30 cellular contexts compared by ENCODE assay signal in the genomic region with DNA sequence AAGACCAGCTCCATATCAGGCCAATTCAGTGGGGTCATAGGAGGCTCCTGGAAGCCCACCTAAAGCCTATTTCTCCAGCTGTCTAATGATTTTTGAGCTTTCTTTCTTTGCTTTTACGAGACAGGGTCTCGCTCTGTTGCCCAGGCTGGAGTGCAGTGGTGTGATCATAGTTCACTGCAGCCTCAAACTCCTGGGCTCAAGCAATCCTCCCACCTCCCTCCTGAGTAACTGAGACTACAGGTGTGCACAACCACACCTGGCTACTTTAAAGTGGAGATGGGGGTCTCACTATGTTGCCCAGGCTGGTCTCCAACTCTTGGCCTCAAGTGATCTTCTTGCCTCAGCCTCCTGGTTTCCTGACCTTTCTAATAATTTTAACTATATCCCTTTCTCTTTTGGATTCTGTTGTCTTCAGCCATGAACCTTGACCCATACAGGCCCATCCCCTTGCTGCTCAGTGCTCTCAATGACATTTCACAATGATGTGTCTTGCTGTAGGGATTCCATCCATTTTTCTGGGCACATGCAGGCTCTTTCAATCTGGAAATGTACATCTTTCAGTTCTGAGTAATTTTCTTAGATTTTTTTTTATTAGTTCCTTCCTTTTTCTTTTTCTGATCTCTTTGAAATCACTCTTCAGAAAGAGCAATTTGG. TPM values are rescaled to one million over a fixed set of nuclear protein-coding genes. Genes with fewer than 3 reads are reported as not detected.
A peak's percentile ranks its signal among the peaks of the same experiment; 100 is the strongest.
DNase-seq lines count a peak whose midpoint lies in the region; ATAC-seq, FAIRE-seq and TF ChIP-seq lines count a peak whose summit lies in the region.
"Had no signal": no experiment of that assay in that cellular context is flagged by ENCODE, and none has a peak within 500 bp of the region (broad histone marks: within the 10 kb centered on the region; RNA-seq: fewer than 3 reads in every experiment).

No MANE protein-coding gene starts in this region.

- 93 to 100% methylated on average over 2 of the region's 2 CpGs for WGBS in GM23248 (ENCODE audit: low coverage in 1 of 2, low lambda C conversion rate in 2 of 2, missing lambda C conversion rate in 2 of 2), 2 experiments
- 33% methylated on average over 2 of the region's 2 CpGs for WGBS in HepG2 (ENCODE audit: low lambda C conversion rate)

- no peak for TF ChIP-seq CTCF in choroid plexus epithelial cell (conservative IDR thresholded peaks at IDR 0.05; ENCODE audit: low read depth, low read length)
- TF ChIP-seq CTCF in HepG2 (CRISPR knock-in tag; IDR thresholded peaks at IDR 0.05): no peak
- no peak for TF ChIP-seq CTCF in GM10266 (IDR thresholded peaks at IDR 0.05; ENCODE audit: control insufficient read depth, insufficient read depth, low read depth, missing control alignments)
- no peak for TF ChIP-seq CTCF in BE2C (IDR thresholded peaks at IDR 0.05; ENCODE audit: low read depth, low read length)
- no peak for TF ChIP-seq CTCF in lower lobe of right lung (IDR thresholded peaks at IDR 0.05)
- TF ChIP-seq CTCF in brain microvascular endothelial cell (IDR thresholded peaks at IDR 0.05; ENCODE audit: low read depth, low read length, missing control alignments): no peak

- H4K20me1 ChIP-seq in GM23248 (ENCODE audit: insufficient read depth) (no peaks in the 10 kb centered on the region), HepG2 (ENCODE audit: insufficient read depth, low read length) (no peaks in the 10 kb centered on the region)

- H3K36me3 ChIP-seq in GM23248 (ENCODE audit: low read depth): no peaks in the 10 kb centered on the region
- no peaks in the 10 kb centered on the region for H3K36me3 ChIP-seq in HepG2 (replicated peaks in 1 of 2; ENCODE audit: control insufficient read depth in 1 of 2, insufficient read depth in 2 of 2, low read length in 2 of 2)
- no peaks in the 10 kb centered on the region for H3K36me3 ChIP-seq in BE2C
- no peaks in the 10 kb centered on the region for H3K36me3 ChIP-seq in lower lobe of right lung
- no peaks in the 10 kb centered on the region for H3K36me3 ChIP-seq in brain microvascular endothelial cell (replicated peaks)
- H3K36me3 ChIP-seq: HAP-1, MG63, pancreas, Peyer's patch, SJCRH30, upper lobe of right lung had no signal

- no peak overlapping the region for H3K4me2 ChIP-seq in GM23248 (ENCODE audit: unreplicated experiment)
- H3K4me2 ChIP-seq in HepG2 (ENCODE audit: low read depth, low read length): no peak overlapping the region

- no peak overlapping the region for H3K9ac ChIP-seq in GM23248
- H3K9ac ChIP-seq in HepG2 (ENCODE audit: insufficient read depth, low read depth, low read length): no peak overlapping the region

- no peak for TF ChIP-seq RAD21 in HepG2 (CRISPR knock-in tag; IDR thresholded peaks at IDR 0.05)

- CTCF ChIA-PET in HepG2 (lab: Yijun Ruan, JAX; ENCODE audit: low intra/inter-chr PET ratio, low total read pairs): no interaction called here

- H2AFZ ChIP-seq in GM23248 (no peak overlapping the region), HepG2 (ENCODE audit: low read length) (no peak overlapping the region)

- FAIRE-seq in HepG2 (lab: Jason Lieb, UNC): peak; percentile 34
- FAIRE-seq: GM18507, pancreas had no signal

- no peaks in the 10 kb centered on the region for H3K9me2 ChIP-seq in GM23248 (ENCODE audit: insufficient read depth)

- no peak for TF ChIP-seq POLR2A in HepG2 (IDR thresholded peaks at IDR 0.05; ENCODE audit: insufficient read depth in 1 of 2, low read depth in 2 of 2, low read length in 2 of 2)

- H3K9me3 ChIP-seq in GM23248 (ENCODE audit: low read depth) (no peaks in the 10 kb centered on the region), HepG2 (ENCODE audit: low read length) (no peaks in the 10 kb centered on the region), BE2C (no peaks in the 10 kb centered on the region), lower lobe of right lung (no peaks in the 10 kb centered on the region)
- H3K9me3 ChIP-seq: HAP-1, MG63, pancreas, Peyer's patch, SJCRH30, upper lobe of right lung had no signal

- peaks cover 13% of the 10 kb centered on the region for H3K4me1 ChIP-seq in GM23248 (ENCODE audit: insufficient read depth)
- H3K4me1 ChIP-seq in HepG2 (ENCODE audit: insufficient read depth, low read length): peaks cover 11% of the 10 kb centered on the region; the same call in 1 of the 2 replicates
- H3K4me1 ChIP-seq in BE2C: no peaks in the 10 kb centered on the region
- peaks cover 47% of the 10 kb centered on the region for H3K4me1 ChIP-seq in lower lobe of right lung
- H3K4me1 ChIP-seq: HAP-1, pancreas had no signal

- H3K27ac ChIP-seq in GM23248 (peak overlapping the region; percentile 5; the same call in 1 of the 2 replicates), HepG2 (ENCODE audit: extremely low read length, insufficient read depth, low read length) (no peak overlapping the region), lower lobe of right lung (no peak overlapping the region), brain microvascular endothelial cell (no peak overlapping the region)
- H3K27ac ChIP-seq: pancreas, Peyer's patch, SJCRH30, upper lobe of right lung had no signal

- ATAC-seq in HepG2 (peak; percentile 34; the same call in 2 of the 3 replicates), lower lobe of right lung (no peak)
- ATAC-seq: pancreas, upper lobe of right lung had no signal

- no peaks in the 10 kb centered on the region for H3F3A ChIP-seq in GM23248 (ENCODE audit: insufficient read depth)

- in situ Hi-C loops in GM23248 (cut with MboI): no loop called here
- in situ Hi-C loops in HepG2 (cut with HindIII; ENCODE audit: extremely low pct_ligation_motif_present, low pct_unique_long_range_greater_than_20kb): no loop called here
- in situ Hi-C loops in brain microvascular endothelial cell (cut with HindIII; ENCODE audit: low pct_ligation_motif_present, low sequenced_read_pairs): loop anchor here (25.0 kb wide), 1 partner anchor 88 kb away; no protein-coding TSS in a partner anchor

- H3K4me3 ChIP-seq in GM23248 (no peak overlapping the region), choroid plexus epithelial cell (ENCODE audit: low read depth, low read length) (no peak overlapping the region), HepG2 (replicated peaks in 1 of 3; ENCODE audit: insufficient read depth in 1 of 3, low read depth in 2 of 3, low read length in 3 of 3) (no peak overlapping the region), BE2C (ENCODE audit: low read depth, low read length) (no peak overlapping the region), lower lobe of right lung (no peak overlapping the region), brain microvascular endothelial cell (ENCODE audit: low read depth, low read length) (no peak overlapping the region)
- H3K4me3 ChIP-seq: dorsolateral prefrontal cortex, HAP-1, lung, MG63, pancreas, Peyer's patch, SJCRH30, upper lobe of right lung had no signal

- TF ChIP-seq EP300 in HepG2 (IDR thresholded peaks at IDR 0.05; ENCODE audit: low read depth in 2 of 2, low read length in 2 of 2) (no peak), HepG2 (CRISPR knock-in tag; IDR thresholded peaks at IDR 0.05; ENCODE audit: borderline replicate concordance) (no peak)

- no peaks in the 10 kb centered on the region for H3K79me2 ChIP-seq in GM23248 (ENCODE audit: insufficient read depth)
- no peaks in the 10 kb centered on the region for H3K79me2 ChIP-seq in HepG2 (ENCODE audit: insufficient read depth, low read length)

- intact Hi-C loops in HepG2 (cut with micrococcal nuclease; ENCODE audit: unreplicated experiment) (no loop called here), lower lobe of right lung (cut with DNase I) (loop anchor here (10.0 kb wide), 1 partner anchor 91 kb away; no protein-coding TSS in a partner anchor)

- H3K27me3 ChIP-seq in GM23248 (replicated peaks; ENCODE audit: insufficient read depth): no peaks in the 10 kb centered on the region
- H3K27me3 ChIP-seq in HepG2 (ENCODE audit: control insufficient read depth in 1 of 2, insufficient read depth in 2 of 2, low read length in 2 of 2): peaks cover 4 to 24% of the 10 kb centered on the region in 2 experiments
- H3K27me3 ChIP-seq in BE2C: no peaks in the 10 kb centered on the region
- H3K27me3 ChIP-seq in lower lobe of right lung (ENCODE audit: low read depth): no peaks in the 10 kb centered on the region
- no peaks in the 10 kb centered on the region for H3K27me3 ChIP-seq in brain microvascular endothelial cell (replicated peaks)
- H3K27me3 ChIP-seq: dorsolateral prefrontal cortex, MG63, pancreas, Peyer's patch, SJCRH30, upper lobe of right lung had no signal

- peak; percentile 70 for DNase-seq in GM23248
- DNase-seq in choroid plexus epithelial cell (ENCODE audit: low read depth): peak; percentile 58
- DNase-seq in HepG2 (ENCODE audit: low spot score): no peak
- DNase-seq in GM10266 (ENCODE audit: extremely low spot score): no peak
- DNase-seq in BE2C: no peak
- no peak for DNase-seq in lower lobe of right lung
- DNase-seq in brain microvascular endothelial cell: no peak
- DNase-seq: activated CD4-positive, alpha-beta memory T cell treated with anti-CD3 and anti-CD28 coated beads, Interleukin-2, amount 10 ng/mL, durations not matched to agents 7 days and 5 days; activated CD4-positive, CD25-positive, alpha-beta regulatory T cell treated with anti-CD3 and anti-CD28 coated beads, Interleukin-2, amount 50 U/mL, for 72 hours; activated CD8-positive, alpha-beta memory T cell treated with anti-CD3 and anti-CD28 coated beads, Interleukin-2, amount 50 U/mL, for 48 hours; AML-193; anterior cingulate cortex; caudate nucleus; DMS53; dorsolateral prefrontal cortex; GF-D8; MG63; NCI-H1417 treated with DMSO at 0.1 percent for 48 hours; NCI-H748 treated with DMSO at 0.1 percent for 48 hours; pancreas; Peyer's patch; stimulated activated CD4-positive, alpha-beta T cell treated with anti-CD3 and anti-CD28 coated beads, Interleukin-2, amount 100 ng/mL, for 24 hours; upper lobe of right lung had no signal

- no TSS peak for BruUV-seq in HepG2 (replicated peaks; lab: Mats Ljungman, UMichigan)

- POLR2A ChIA-PET in HepG2 (lab: Yijun Ruan, JAX): no interaction called here

RNA-seq across cellular contexts. Expression of gene GNLY, which starts 29.7 kb away (rescaled TPM):
- total RNA-seq in GM23248 (2014; rRNA removed; shearing (Covaris generic)): not detected in 2 replicates
- polyA plus RNA-seq in GM23248 (2016; fragmentation: Nextera tagmentation; extraction: Ambion mirVana): not detected in 2 replicates
- not detected in 2 replicates for total RNA-seq in HepG2 (2016; rRNA removed; fragmentation: Illumina TruSeq; extraction: Trizol)
- not detected in 2 replicates for total RNA-seq in HepG2 (2016; cell fraction: cytosol; rRNA removed; fragmentation: Illumina TruSeq; extraction: Trizol; ENCODE audit: low read depth)
- not detected in 2 replicates for total RNA-seq in HepG2 (2016; cell fraction: insoluble cytoplasmic fraction; rRNA removed; fragmentation: Illumina TruSeq; extraction: Trizol)
- total RNA-seq in HepG2 (2016; cell fraction: membrane; rRNA removed; fragmentation: Illumina TruSeq; extraction: Trizol): not detected in 2 replicates
- not detected in 2 replicates for total RNA-seq in HepG2 (2016; cell fraction: nucleus; rRNA removed; fragmentation: Illumina TruSeq; extraction: Trizol)
- not detected in 2 replicates for polyA plus RNA-seq in HepG2 (2011; rRNA removed)
- polyA plus RNA-seq in HepG2 (2011; cell fraction: cytosol; rRNA removed): not detected in 2 replicates
- polyA plus RNA-seq in HepG2 (2011; cell fraction: nucleus; rRNA removed): 0.23 TPM in 1 of 2 replicates, not detected in the other
- polyA plus RNA-seq in HepG2 (2012): 0.07 and 0.16 TPM in 2 replicates
- polyA plus RNA-seq in HepG2 (2016; cell fraction: cytosol; fragmentation: Illumina TruSeq; extraction: Trizol; ENCODE audit: low read depth): not detected in 2 replicates
- polyA plus RNA-seq in HepG2 (2016; cell fraction: insoluble cytoplasmic fraction; fragmentation: Illumina TruSeq; extraction: Trizol; ENCODE audit: low read depth): not detected in 2 replicates
- not detected in 2 replicates for polyA plus RNA-seq in HepG2 (2016; cell fraction: membrane; fragmentation: Illumina TruSeq; extraction: Trizol; ENCODE audit: low read depth)
- polyA plus RNA-seq in HepG2 (2016; cell fraction: nucleus; fragmentation: Illumina TruSeq; extraction: Trizol; ENCODE audit: insufficient read depth, low read depth): not detected in 2 replicates
- polyA minus RNA-seq in HepG2 (2011; rRNA and poly(A)+ RNA removed; ENCODE audit: low replicate concordance): not detected in 2 replicates
- not detected in 2 replicates for polyA minus RNA-seq in HepG2 (2011; cell fraction: cytosol; rRNA and poly(A)+ RNA removed)
- not detected in 2 replicates for polyA minus RNA-seq in HepG2 (2011; cell fraction: nucleus; rRNA and poly(A)+ RNA removed)
- 1.0 TPM for polyA plus RNA-seq in BE2C (2012; ENCODE audit: insufficient read depth, insufficient read length, low read depth)
- 21.5 TPM for total RNA-seq in lower lobe of right lung
- total RNA-seq: kidney epithelial cell, SJCRH30 had no signal
- polyA plus RNA-seq: fibroblast of lung, neural cell had no signal

RNA-seq across cellular contexts. Expression of gene ATOH8, which starts 30.0 kb away (rescaled TPM):
- total RNA-seq in GM23248 (2014; rRNA removed; shearing (Covaris generic)): 40.7 and 50.1 TPM in 2 replicates
- 12.0 and 12.7 TPM in 2 replicates for polyA plus RNA-seq in GM23248 (2016; fragmentation: Nextera tagmentation; extraction: Ambion mirVana)
- 0.11 and 0.13 TPM in 2 replicates for total RNA-seq in HepG2 (2016; rRNA removed; fragmentation: Illumina TruSeq; extraction: Trizol)
- 0.10 TPM in 1 of 2 replicates, not detected in the other for total RNA-seq in HepG2 (2016; cell fraction: cytosol; rRNA removed; fragmentation: Illumina TruSeq; extraction: Trizol; ENCODE audit: low read depth)
- 0.13 and 0.21 TPM in 2 replicates for total RNA-seq in HepG2 (2016; cell fraction: insoluble cytoplasmic fraction; rRNA removed; fragmentation: Illumina TruSeq; extraction: Trizol)
- 0.12 and 0.21 TPM in 2 replicates for total RNA-seq in HepG2 (2016; cell fraction: membrane; rRNA removed; fragmentation: Illumina TruSeq; extraction: Trizol)
- total RNA-seq in HepG2 (2016; cell fraction: nucleus; rRNA removed; fragmentation: Illumina TruSeq; extraction: Trizol): 0.34 and 0.38 TPM in 2 replicates
- polyA plus RNA-seq in HepG2 (2011; rRNA removed): 0.22 and 0.61 TPM in 2 replicates
- polyA plus RNA-seq in HepG2 (2011; cell fraction: cytosol; rRNA removed): 0.23 and 0.62 TPM in 2 replicates
- 0.55 and 0.88 TPM in 2 replicates for polyA plus RNA-seq in HepG2 (2011; cell fraction: nucleus; rRNA removed)
- polyA plus RNA-seq in HepG2 (2012): 0.13 TPM in 1 of 2 replicates, not detected in the other
- not detected in 2 replicates for polyA plus RNA-seq in HepG2 (2016; cell fraction: cytosol; fragmentation: Illumina TruSeq; extraction: Trizol; ENCODE audit: low read depth)
- 0.11 and 0.14 TPM in 2 replicates for polyA plus RNA-seq in HepG2 (2016; cell fraction: insoluble cytoplasmic fraction; fragmentation: Illumina TruSeq; extraction: Trizol; ENCODE audit: low read depth)
- polyA plus RNA-seq in HepG2 (2016; cell fraction: membrane; fragmentation: Illumina TruSeq; extraction: Trizol; ENCODE audit: low read depth): 0.13 TPM in 1 of 2 replicates, not detected in the other
- polyA plus RNA-seq in HepG2 (2016; cell fraction: nucleus; fragmentation: Illumina TruSeq; extraction: Trizol; ENCODE audit: insufficient read depth, low read depth): 0.15 and 0.25 TPM in 2 replicates
- polyA minus RNA-seq in HepG2 (2011; rRNA and poly(A)+ RNA removed; ENCODE audit: low replicate concordance): 1.6 and 10.7 TPM in 2 replicates
- polyA minus RNA-seq in HepG2 (2011; cell fraction: cytosol; rRNA and poly(A)+ RNA removed): 0.44 TPM in 1 of 2 replicates, not detected in the other
- polyA minus RNA-seq in HepG2 (2011; cell fraction: nucleus; rRNA and poly(A)+ RNA removed): 0.62 and 1.4 TPM in 2 replicates
- polyA plus RNA-seq in BE2C (2012; ENCODE audit: insufficient read depth, insufficient read length, low read depth): 1.0 TPM
- total RNA-seq in lower lobe of right lung: 44.9 TPM

RNA-seq across cellular contexts. Expression of gene SFTPB, which starts 55.8 kb away (rescaled TPM):
- not detected in 2 replicates for total RNA-seq in GM23248 (2014; rRNA removed; shearing (Covaris generic))
- not detected in 2 replicates for polyA plus RNA-seq in GM23248 (2016; fragmentation: Nextera tagmentation; extraction: Ambion mirVana)
- not detected in 2 replicates for total RNA-seq in HepG2 (2016; rRNA removed; fragmentation: Illumina TruSeq; extraction: Trizol)
- not detected in 2 replicates for total RNA-seq in HepG2 (2016; cell fraction: cytosol; rRNA removed; fragmentation: Illumina TruSeq; extraction: Trizol; ENCODE audit: low read depth)
- total RNA-seq in HepG2 (2016; cell fraction: insoluble cytoplasmic fraction; rRNA removed; fragmentation: Illumina TruSeq; extraction: Trizol): not detected in 2 replicates
- not detected in 2 replicates for total RNA-seq in HepG2 (2016; cell fraction: membrane; rRNA removed; fragmentation: Illumina TruSeq; extraction: Trizol)
- not detected in 2 replicates for total RNA-seq in HepG2 (2016; cell fraction: nucleus; rRNA removed; fragmentation: Illumina TruSeq; extraction: Trizol)
- not detected in 2 replicates for polyA plus RNA-seq in HepG2 (2011; rRNA removed)
- not detected in 2 replicates for polyA plus RNA-seq in HepG2 (2011; cell fraction: cytosol; rRNA removed)
- not detected in 2 replicates for polyA plus RNA-seq in HepG2 (2011; cell fraction: nucleus; rRNA removed)
- polyA plus RNA-seq in HepG2 (2012): not detected in 2 replicates
- polyA plus RNA-seq in HepG2 (2016; cell fraction: cytosol; fragmentation: Illumina TruSeq; extraction: Trizol; ENCODE audit: low read depth): not detected in 2 replicates
- polyA plus RNA-seq in HepG2 (2016; cell fraction: insoluble cytoplasmic fraction; fragmentation: Illumina TruSeq; extraction: Trizol; ENCODE audit: low read depth): not detected in 2 replicates
- not detected in 2 replicates for polyA plus RNA-seq in HepG2 (2016; cell fraction: membrane; fragmentation: Illumina TruSeq; extraction: Trizol; ENCODE audit: low read depth)
- polyA plus RNA-seq in HepG2 (2016; cell fraction: nucleus; fragmentation: Illumina TruSeq; extraction: Trizol; ENCODE audit: insufficient read depth, low read depth): not detected in 2 replicates
- not detected in 2 replicates for polyA minus RNA-seq in HepG2 (2011; rRNA and poly(A)+ RNA removed; ENCODE audit: low replicate concordance)
- polyA minus RNA-seq in HepG2 (2011; cell fraction: cytosol; rRNA and poly(A)+ RNA removed): not detected in 2 replicates
- polyA minus RNA-seq in HepG2 (2011; cell fraction: nucleus; rRNA and poly(A)+ RNA removed): not detected in 2 replicates
- polyA plus RNA-seq in BE2C (2012; ENCODE audit: insufficient read depth, insufficient read length, low read depth): not detected
- 12,584 TPM for total RNA-seq in lower lobe of right lung
- total RNA-seq: activated CD4-positive, alpha-beta memory T cell treated with anti-CD3 and anti-CD28 coated beads, Interleukin-2, amount 10 ng/mL, durations not matched to agents 7 days and 5 days; dorsolateral prefrontal cortex; fibroblast of lung; kidney epithelial cell; SJCRH30 had no signal
- polyA plus RNA-seq: fibroblast of lung, neural cell had no signal

Comparison
In these comparisons a context has a peak if more than half of its experiments do, and no peak if none do; other contexts are left out.
1. DNase-seq: peak in GM23248 (single experiment) and choroid plexus epithelial cell (single experiment); none in HepG2 (single experiment), GM10266 (single experiment), BE2C (single experiment), lower lobe of right lung (single experiment) and brain microvascular endothelial cell (single experiment).
2. RNA of gene GNLY, which starts 29.7 kb away (total RNA-seq): 21.5 TPM in lower lobe of right lung (single experiment); not detected in GM23248 and not detected in HepG2; every median in the first group is over 10 times any median in the second.
3. RNA of gene ATOH8, which starts 30.0 kb away (total RNA-seq): 40.7 to 50.1 TPM in GM23248 and 44.9 TPM in lower lobe of right lung (single experiment); 0.10 to 0.38 TPM in HepG2; every median in the first group is over 10 times any median in the second.
4. RNA of gene SFTPB, which starts 55.8 kb away (total RNA-seq): 12,584 TPM in lower lobe of right lung (single experiment); not detected in GM23248 and not detected in HepG2; every median in the first group is over 1,000 times any median in the second.